18 cellular contexts compared by ENCODE assay signal in the genomic region with DNA sequence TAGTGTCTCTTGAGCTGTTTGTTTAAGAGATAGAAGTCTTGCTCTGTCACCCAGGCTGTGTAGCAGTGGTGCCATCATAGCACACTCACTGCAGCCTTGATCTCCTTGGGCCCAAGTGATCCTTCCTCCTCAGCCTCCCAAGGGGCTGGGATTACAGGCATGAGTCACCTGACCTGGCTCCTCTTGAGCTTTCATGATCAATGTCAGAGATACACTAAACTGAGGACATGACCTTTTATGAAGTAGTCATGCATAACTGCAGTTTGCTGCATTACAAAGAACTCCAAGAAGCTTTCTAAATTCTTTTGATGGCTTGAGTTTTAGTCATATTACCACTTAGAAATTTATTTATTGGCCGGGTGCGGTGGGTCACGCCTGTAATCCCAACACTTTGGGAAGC.
DNase-seq lines count a peak whose midpoint lies in the region; ATAC-seq and TF ChIP-seq lines count a peak whose summit lies in the region.
"Had no signal": no experiment of that assay in that cellular context is flagged by ENCODE, and none has a peak within 500 bp of the region (broad histone marks: within the 10 kb centered on the region; RNA-seq: fewer than 3 reads in every experiment).

No MANE protein-coding gene starts in this region.

- H3K4me1 ChIP-seq in HCT116 (ENCODE audit: control insufficient read depth in 1 of 2, insufficient read depth in 2 of 2, low read length in 2 of 2) (peaks cover 9 to 19% of the 10 kb centered on the region in 2 experiments), adrenal gland (replicated peaks in 1 of 2) (peaks cover 0 to 5% of the 10 kb centered on the region in 2 donors)

- no peaks in the 10 kb centered on the region for H3K9me2 ChIP-seq in HCT116 (ENCODE audit: insufficient read depth)

- ATAC-seq in HCT116 (peak; percentile 97), left colon (no peak), T-helper 17 cell (no peak)
- ATAC-seq: activated T-helper 17 cell treated with anti-CD3 and anti-CD28 coated beads, Interleukin-2, amount 50 U/mL, for 72 hours had no signal

- H3K27ac Mint-ChIP-seq in T-helper 17 cell: no peak overlapping the region
- no peak overlapping the region for H3K27ac Mint-ChIP-seq in activated naive CD4-positive, alpha-beta T cell treated with anti-CD3 and anti-CD28 coated beads for 36 hours
- H3K27ac Mint-ChIP-seq: activated T-helper 17 cell treated with anti-CD3 and anti-CD28 coated beads, Interleukin-2, amount 50 U/mL, for 72 hours; B cell; brain; T-helper 2 cell treated with Interferon-gamma antibody and Interleukin-4, amounts not matched to agents 5 μg/mL and 100 μg/mL, for 36 hours had no signal

- peaks cover 6% of the 10 kb centered on the region for H3K36me3 Mint-ChIP-seq in T-helper 17 cell (ENCODE audit: low read depth)
- H3K36me3 Mint-ChIP-seq in activated naive CD4-positive, alpha-beta T cell treated with anti-CD3 and anti-CD28 coated beads for 36 hours (ENCODE audit: low read depth): peaks cover 2% of the 10 kb centered on the region

- POLR2A ChIA-PET in HCT116 (lab: Charles Lee): interaction anchor here (0.6 kb wide), 1 partner anchor 58 kb away, joined by 4 read pairs; no protein-coding TSS in a partner anchor

- DNase-seq in AG08395 (ENCODE audit: low spot score) (peak; percentile 33), HCT116 (ENCODE audit: low read depth, low spot score) (peak; percentile 60), adrenal gland (peak in 4 of 7 donors; percentile 13 to 27 (median 24)), glomerular visceral epithelial cell (ENCODE audit: extremely low spot score) (peak; percentile 16), left colon (no peak), T-helper 17 cell (no peak), GM10266 (ENCODE audit: extremely low spot score) (no peak)
- DNase-seq in activated naive CD4-positive, alpha-beta T cell treated with anti-CD3 and anti-CD28 coated beads for 36 hours: no peak
- DNase-seq: effector CD8-positive, alpha-beta T cell; head of caudate nucleus; KBM-7; kidney; NCI-H146; NCI-H524 treated with DMSO at 0.1 percent for 48 hours had no signal

- H3K9me3 Mint-ChIP-seq in activated naive CD4-positive, alpha-beta T cell treated with anti-CD3 and anti-CD28 coated beads for 36 hours: no peaks in the 10 kb centered on the region
- H3K9me3 Mint-ChIP-seq: activated T-helper 17 cell treated with anti-CD3 and anti-CD28 coated beads, Interleukin-2, amount 50 U/mL, for 72 hours; brain; T-helper 2 cell treated with Interferon-gamma antibody and Interleukin-4, amounts not matched to agents 5 μg/mL and 100 μg/mL, for 36 hours had no signal

- WGBS in adrenal gland, 4 donors: 86 to 97% (median 93%) methylated on average over 3 of the region's 3 CpGs

- CTCF ChIA-PET in HCT116 (lab: Charles Lee): no interaction called here
- CTCF ChIA-PET in activated naive CD4-positive, alpha-beta T cell treated with anti-CD3 and anti-CD28 coated beads for 36 hours (lab: Charles Lee): interaction anchor here (1.4 kb wide), 1 partner anchor 8 kb away, joined by 5 read pairs; no protein-coding TSS in a partner anchor

- H3K36me3 ChIP-seq in HCT116 (ENCODE audit: control insufficient read depth in 1 of 2, insufficient read depth in 2 of 2, low read length in 2 of 2) (no peaks in the 10 kb centered on the region), adrenal gland (replicated peaks in 1 of 2) (no peaks in the 10 kb centered on the region)

- no TSS peak for BruUV-seq in HCT116 (replicated peaks; lab: Mats Ljungman, UMichigan)

- H3K79me2 ChIP-seq in HCT116 (ENCODE audit: insufficient read depth, low read length): no peaks in the 10 kb centered on the region

- no peak overlapping the region for H2AFZ ChIP-seq in HCT116 (ENCODE audit: low read depth, low read length, poor library complexity, severe bottlenecking)

- H3K27me3 ChIP-seq in HCT116 (ENCODE audit: insufficient read depth, low read length): no peaks in the 10 kb centered on the region
- H3K27me3 ChIP-seq in adrenal gland: no peaks in the 10 kb centered on the region

- H3K27ac ChIP-seq in HCT116 (ENCODE audit: low read depth, low read length) (0 out of 2 replicates have a peak overlapping the region, but pooled peaks have one; percentile 24), adrenal gland (no peak overlapping the region)

- H3K4me3 ChIP-seq in HCT116 (replicated peaks in 1 of 2; ENCODE audit: low read depth in 1 of 2, low read length in 2 of 2) (peak overlapping the region in 1 of 2 experiments; percentile 14; a peak in 2 of 4 replicates), adrenal gland (no peak overlapping the region)

- RAD21 ChIA-PET in HCT116 (lab: Charles Lee; ENCODE audit: low non-redundant PET in 1 of 2, low total read pairs in 2 of 2, uncharacterized antibody in 2 of 2, unreplicated experiment in 2 of 2): no interaction called here

- no peaks in the 10 kb centered on the region for H3K4me1 Mint-ChIP-seq in T-helper 17 cell
- no peaks in the 10 kb centered on the region for H3K4me1 Mint-ChIP-seq in activated naive CD4-positive, alpha-beta T cell treated with anti-CD3 and anti-CD28 coated beads for 36 hours (ENCODE audit: low read depth)
- H3K4me1 Mint-ChIP-seq: activated T-helper 17 cell treated with anti-CD3 and anti-CD28 coated beads, Interleukin-2, amount 50 U/mL, for 72 hours; B cell; brain had no signal

- H3K4me3 Mint-ChIP-seq in T-helper 17 cell: no peak overlapping the region
- no peak overlapping the region for H3K4me3 Mint-ChIP-seq in activated naive CD4-positive, alpha-beta T cell treated with anti-CD3 and anti-CD28 coated beads for 36 hours
- H3K4me3 Mint-ChIP-seq: activated T-helper 17 cell treated with anti-CD3 and anti-CD28 coated beads, Interleukin-2, amount 50 U/mL, for 72 hours; B cell; brain; T-helper 2 cell treated with Interferon-gamma antibody and Interleukin-4, amounts not matched to agents 5 μg/mL and 100 μg/mL, for 36 hours had no signal

- no peak for TF ChIP-seq RAD21 in HCT116 (IDR thresholded peaks at IDR 0.05; ENCODE audit: low read depth)

- intact Hi-C loops in HCT116 (cut with micrococcal nuclease): no loop called here
- intact Hi-C loops in adrenal gland (cut with DNase I): no loop called here
- intact Hi-C loops in left colon (cut with DNase I, micrococcal nuclease): no loop called here
- intact Hi-C loops in activated naive CD4-positive, alpha-beta T cell treated with anti-CD3 and anti-CD28 coated beads for 36 hours (cut with micrococcal nuclease): no loop called here

- no peaks in the 10 kb centered on the region for H3K27me3 Mint-ChIP-seq in T-helper 17 cell
- no peaks in the 10 kb centered on the region for H3K27me3 Mint-ChIP-seq in activated naive CD4-positive, alpha-beta T cell treated with anti-CD3 and anti-CD28 coated beads for 36 hours (ENCODE audit: low read depth)
- H3K27me3 Mint-ChIP-seq: activated T-helper 17 cell treated with anti-CD3 and anti-CD28 coated beads, Interleukin-2, amount 50 U/mL, for 72 hours; B cell; brain had no signal

- no peak for TF ChIP-seq POLR2A in HCT116 (IDR thresholded peaks at IDR 0.05; ENCODE audit: borderline replicate concordance, extremely low read depth, insufficient read depth, insufficient read length)
- no peak for TF ChIP-seq POLR2A in adrenal gland (IDR thresholded peaks at IDR 0.05)

- no peak for TF ChIP-seq CTCF in HCT116 (IDR thresholded peaks at IDR 0.05 in 2 of 3, conservative IDR thresholded peaks at IDR 0.05 in 1 of 3; ENCODE audit: borderline replicate concordance in 1 of 3, insufficient read depth in 1 of 3, low read depth in 2 of 3, low read length in 2 of 3)
- TF ChIP-seq CTCF in adrenal gland (IDR thresholded peaks at IDR 0.05): no peak
- no peak for TF ChIP-seq CTCF in GM10266 (IDR thresholded peaks at IDR 0.05; ENCODE audit: control insufficient read depth, insufficient read depth, low read depth, missing control alignments)

- no peaks in the 10 kb centered on the region for H4K20me1 ChIP-seq in HCT116 (ENCODE audit: insufficient read depth)

- H3K9me3 ChIP-seq in HCT116 (ENCODE audit: control insufficient read depth in 1 of 2, insufficient read depth in 1 of 2, low read depth in 1 of 2, low read length in 2 of 2) (no peaks in the 10 kb centered on the region), adrenal gland (replicated peaks in 1 of 3) (no peaks in the 10 kb centered on the region), T-helper 17 cell (ENCODE audit: control insufficient read depth, low read length, poor library complexity, severe bottlenecking) (no peaks in the 10 kb centered on the region)

- H3K9ac ChIP-seq in HCT116 (ENCODE audit: low read length): no peak overlapping the region

- peak overlapping the region; percentile 55 for H3K4me2 ChIP-seq in HCT116 (ENCODE audit: low read length)

TF ChIP-seq in HCT116, 20 proteins besides CTCF, POLR2A, EP300 and RAD21 (continues in another document):
- TF ChIP-seq YY1 (IDR thresholded peaks at IDR 0.05; ENCODE audit: extremely low read depth, insufficient replicate concordance, low read depth, low read length) (no peak), FOSL1 (IDR thresholded peaks at IDR 0.05; ENCODE audit: low read depth) (peak; percentile 28; the same call in 1 of the 2 replicates), SIN3A (IDR thresholded peaks at IDR 0.05; ENCODE audit: low read depth) (no peak), EZH2phosphoT487 (IDR thresholded peaks at IDR 0.05; ENCODE audit: borderline replicate concordance) (no peak), CBX3 (IDR thresholded peaks at IDR 0.05; ENCODE audit: low read depth) (peak; percentile 48; the same call in 1 of the 2 replicates)
- TF ChIP-seq, protein P1, sequence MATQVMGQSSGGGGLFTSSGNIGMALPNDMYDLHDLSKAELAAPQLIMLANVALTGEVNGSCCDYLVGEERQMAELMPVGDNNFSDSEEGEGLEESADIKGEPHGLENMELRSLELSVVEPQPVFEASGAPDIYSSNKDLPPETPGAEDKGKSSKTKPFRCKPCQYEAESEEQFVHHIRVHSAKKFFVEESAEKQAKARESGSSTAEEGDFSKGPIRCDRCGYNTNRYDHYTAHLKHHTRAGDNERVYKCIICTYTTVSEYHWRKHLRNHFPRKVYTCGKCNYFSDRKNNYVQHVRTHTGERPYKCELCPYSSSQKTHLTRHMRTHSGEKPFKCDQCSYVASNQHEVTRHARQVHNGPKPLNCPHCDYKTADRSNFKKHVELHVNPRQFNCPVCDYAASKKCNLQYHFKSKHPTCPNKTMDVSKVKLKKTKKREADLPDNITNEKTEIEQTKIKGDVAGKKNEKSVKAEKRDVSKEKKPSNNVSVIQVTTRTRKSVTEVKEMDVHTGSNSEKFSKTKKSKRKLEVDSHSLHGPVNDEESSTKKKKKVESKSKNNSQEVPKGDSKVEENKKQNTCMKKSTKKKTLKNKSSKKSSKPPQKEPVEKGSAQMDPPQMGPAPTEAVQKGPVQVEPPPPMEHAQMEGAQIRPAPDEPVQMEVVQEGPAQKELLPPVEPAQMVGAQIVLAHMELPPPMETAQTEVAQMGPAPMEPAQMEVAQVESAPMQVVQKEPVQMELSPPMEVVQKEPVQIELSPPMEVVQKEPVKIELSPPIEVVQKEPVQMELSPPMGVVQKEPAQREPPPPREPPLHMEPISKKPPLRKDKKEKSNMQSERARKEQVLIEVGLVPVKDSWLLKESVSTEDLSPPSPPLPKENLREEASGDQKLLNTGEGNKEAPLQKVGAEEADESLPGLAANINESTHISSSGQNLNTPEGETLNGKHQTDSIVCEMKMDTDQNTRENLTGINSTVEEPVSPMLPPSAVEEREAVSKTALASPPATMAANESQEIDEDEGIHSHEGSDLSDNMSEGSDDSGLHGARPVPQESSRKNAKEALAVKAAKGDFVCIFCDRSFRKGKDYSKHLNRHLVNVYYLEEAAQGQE (IDR thresholded peaks at IDR 0.05; ENCODE audit: low read depth): no peak

Comparison
In these comparisons a context has a peak if more than half of its experiments do, and no peak if none do; other contexts are left out.
1. DNase-seq: peak in AG08395 (single experiment), HCT116 (single experiment), adrenal gland (4 of 7) and glomerular visceral epithelial cell (single experiment); none in left colon (0 of 2), T-helper 17 cell (0 of 3), GM10266 (single experiment) and activated naive CD4-positive, alpha-beta T cell treated with anti-CD3 and anti-CD28 coated beads for 36 hours (single experiment).